In the genomic region with DNA sequence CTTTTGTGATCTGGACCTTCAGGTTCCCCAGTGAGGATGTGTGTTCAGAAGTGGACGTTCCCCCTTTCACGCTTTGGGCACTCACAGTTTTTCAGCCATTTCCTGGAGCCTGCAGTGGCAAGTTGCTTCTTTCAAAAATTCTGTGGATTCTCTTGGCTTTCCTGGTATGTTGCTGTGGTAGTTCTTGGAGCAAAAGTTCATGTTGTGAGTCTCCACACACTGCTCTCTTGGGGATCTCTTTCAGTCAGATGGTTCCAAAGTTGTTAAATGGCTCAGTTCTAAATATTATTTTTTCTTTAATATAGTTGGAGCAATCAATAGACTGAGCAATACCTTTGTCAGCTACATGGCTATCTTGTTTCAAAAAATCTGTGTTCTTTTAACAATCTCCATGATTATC, we compare ENCODE assay signal across 16 cellular contexts. TPM values are rescaled to one million over a fixed set of nuclear protein-coding genes. Genes with fewer than 3 reads are reported as not detected.
"Had no signal": no experiment of that assay in that cellular context is flagged by ENCODE, and none has a peak within 500 bp of the region (broad histone marks: within the 10 kb centered on the region; RNA-seq: fewer than 3 reads in every experiment).

No MANE protein-coding gene starts in this region.

- DNase-seq: activated CD4-positive, alpha-beta T cell treated with anti-CD3 and anti-CD28 coated beads, Interleukin-2, amount 50 U/mL, for 48 hours; activated CD8-positive, alpha-beta memory T cell treated with anti-CD3 and anti-CD28 coated beads, Interleukin-2, amount 10 ng/mL, durations not matched to agents 7 days and 5 days; activated T-cell treated with anti-CD3 and anti-CD28 coated beads, Interleukin-2, amount 50 U/mL, for 24 hours; foreskin melanocyte; head of caudate nucleus; immature natural killer cell; nephron progenitor cell; spleen; T-cell; thyroid gland; uterus; WERI-Rb-1 had no signal

- H3K4me1 ChIP-seq: esophagus muscularis mucosa, spleen, thyroid gland, uterus had no signal

- H3K27me3 ChIP-seq: cardiac muscle cell, esophagus muscularis mucosa, spleen, thyroid gland, uterus had no signal

- H3K4me3 Mint-ChIP-seq: activated CD8-positive, alpha-beta memory T cell treated with anti-CD3 and anti-CD28 coated beads, Interleukin-2, amount 10 ng/mL, durations not matched to agents 7 days and 5 days; activated naive CD4-positive, alpha-beta T cell treated with anti-CD3 and anti-CD28 coated beads, Interleukin-2, amount 50 U/mL, for 24 hours; activated T-cell treated with anti-CD3 and anti-CD28 coated beads, Interleukin-2, amount 50 U/mL, for 24 hours; immature natural killer cell; nephron progenitor cell; T-cell had no signal

- H3K9me3 ChIP-seq: esophagus muscularis mucosa, thyroid gland, uterus had no signal

- H3K27ac ChIP-seq: cardiac muscle cell, esophagus muscularis mucosa, spleen, thyroid gland, uterus, WERI-Rb-1 had no signal

- H3K36me3 ChIP-seq: cardiac muscle cell, esophagus muscularis mucosa, spleen, thyroid gland, uterus, WERI-Rb-1 had no signal

- H3K27ac Mint-ChIP-seq: activated CD8-positive, alpha-beta memory T cell treated with anti-CD3 and anti-CD28 coated beads, Interleukin-2, amount 10 ng/mL, durations not matched to agents 7 days and 5 days; activated naive CD4-positive, alpha-beta T cell treated with anti-CD3 and anti-CD28 coated beads, Interleukin-2, amount 50 U/mL, for 24 hours; activated T-cell treated with anti-CD3 and anti-CD28 coated beads, Interleukin-2, amount 50 U/mL, for 24 hours; immature natural killer cell; nephron progenitor cell; T-cell had no signal

- H3K4me1 Mint-ChIP-seq: activated CD8-positive, alpha-beta memory T cell treated with anti-CD3 and anti-CD28 coated beads, Interleukin-2, amount 10 ng/mL, durations not matched to agents 7 days and 5 days; activated naive CD4-positive, alpha-beta T cell treated with anti-CD3 and anti-CD28 coated beads, Interleukin-2, amount 50 U/mL, for 24 hours; immature natural killer cell; T-cell had no signal

- H3K4me3 ChIP-seq: cardiac muscle cell, esophagus muscularis mucosa, spleen, thyroid gland, uterus had no signal

- ATAC-seq: activated CD8-positive, alpha-beta memory T cell treated with anti-CD3 and anti-CD28 coated beads, Interleukin-2, amount 10 ng/mL, durations not matched to agents 7 days and 5 days; T-cell had no signal

- H3K36me3 Mint-ChIP-seq: activated CD8-positive, alpha-beta memory T cell treated with anti-CD3 and anti-CD28 coated beads, Interleukin-2, amount 10 ng/mL, durations not matched to agents 7 days and 5 days; activated naive CD4-positive, alpha-beta T cell treated with anti-CD3 and anti-CD28 coated beads, Interleukin-2, amount 50 U/mL, for 24 hours; immature natural killer cell; T-cell had no signal

- H3K27me3 Mint-ChIP-seq: activated T-cell treated with anti-CD3 and anti-CD28 coated beads, Interleukin-2, amount 50 U/mL, for 24 hours had no signal

RNA-seq across cellular contexts. Expression of a gene that starts 28.5 kb away (rescaled TPM):
- total RNA-seq: pulmonary artery endothelial cell had no signal
